1 cellular context compared by ENCODE assay signal in genomic region chr5:139340051-139340450, GRCh38.
TF ChIP-seq lines count a peak whose summit lies in the region.

No MANE protein-coding gene starts in this region.

TF ChIP-seq in IMR-90, 13 proteins besides CTCF, POLR2A, EP300 and RAD21:
- TF ChIP-seq FOS (IDR thresholded peaks at IDR 0.05; ENCODE audit: low read depth, low read length) (0 out of 2 replicates have a peak, but pooled peaks have one; percentile 13), RCOR1 (IDR thresholded peaks at IDR 0.05; ENCODE audit: insufficient replicate concordance, low read length) (no peak)
